In genomic region chr6:5295612-5296011, GRCh38 we compare ENCODE assay signal across 24 cellular contexts.
"Had no signal": no experiment of that assay in that cellular context is flagged by ENCODE, and none has a peak within 500 bp of the region (broad histone marks: within the 10 kb centered on the region; RNA-seq: fewer than 3 reads in every experiment).

No MANE protein-coding gene starts in this region.

- ATAC-seq: activated CD4-positive, CD25-positive, alpha-beta regulatory T cell treated with anti-CD3 and anti-CD28 coated beads, Interleukin-2, amount 50 U/mL, for 24 hours; activated naive CD4-positive, alpha-beta T cell treated with anti-CD3 and anti-CD28 coated beads, Interleukin-2, amount 50 U/mL, for 72 hours; body of pancreas; foreskin keratinocyte; left ventricle myocardium superior; pancreas; psoas muscle; T-cell had no signal

- H3K4me3 Mint-ChIP-seq: activated CD4-positive, alpha-beta memory T cell treated with anti-CD3 and anti-CD28 coated beads, Interleukin-2, amount 10 ng/mL, durations not matched to agents 7 days and 5 days; activated CD4-positive, alpha-beta T cell treated with anti-CD3 and anti-CD28 coated beads, Interleukin-2, amount 10 ng/mL, durations not matched to agents 24 days and 14 days; activated T-helper 1 cell treated with anti-CD3 and anti-CD28 coated beads, Interleukin-12 subunit alpha, Interleukin-12 subunit beta, Interleukin-2, Interleukin-4 antibody, amounts not matched to agents 30 ng/mL and 10 ng/mL and 1 ng/mL, durations not matched to agents 14 hours and 24 hours and 36 hours; nephron; stimulated activated naive CD8-positive, alpha-beta T cell treated with anti-CD3 and anti-CD28 coated beads, Interleukin-15, Interleukin-2, amounts not matched to agents 100 ng/mL and 50 ng/mL, for 24 hours; T-cell; T-helper 2 cell treated with Interferon-gamma antibody and Interleukin-4, amounts not matched to agents 5 μg/mL and 100 μg/mL, for 36 hours had no signal

- H3K27me3 ChIP-seq: body of pancreas, foreskin keratinocyte, pancreas, right atrium auricular region, spleen, thyroid gland, upper lobe of right lung had no signal

- H3K9me3 ChIP-seq: body of pancreas, pancreas, psoas muscle, right atrium auricular region, spleen, thyroid gland, upper lobe of right lung had no signal

- DNase-seq: activated CD4-positive, alpha-beta memory T cell treated with anti-CD3 and anti-CD28 coated beads, Interleukin-2, amount 10 ng/mL, durations not matched to agents 7 days and 5 days; activated CD4-positive, alpha-beta T cell treated with anti-CD3 and anti-CD28 coated beads, Interleukin-2, amount 10 ng/mL, durations not matched to agents 24 days and 14 days; activated gamma-delta T cell treated with Interleukin-2 at 50 U/mL for 16 hours; body of pancreas; caudate nucleus; effector memory CD4-positive, alpha-beta T cell; foreskin keratinocyte; left ventricle myocardium superior; pancreas; psoas muscle; spleen; stimulated activated CD4-positive, alpha-beta T cell treated with anti-CD3 and anti-CD28 coated beads, Interleukin-4, amount 100 ng/mL, for 24 hours; substantia nigra; T-cell; thyroid gland; upper lobe of right lung had no signal

- H3K27ac Mint-ChIP-seq: activated CD4-positive, alpha-beta memory T cell treated with anti-CD3 and anti-CD28 coated beads, Interleukin-2, amount 10 ng/mL, durations not matched to agents 7 days and 5 days; activated CD4-positive, alpha-beta T cell treated with anti-CD3 and anti-CD28 coated beads, Interleukin-2, amount 10 ng/mL, durations not matched to agents 24 days and 14 days; nephron; T-cell had no signal

- H3K4me3 ChIP-seq: body of pancreas, pancreas, psoas muscle, right atrium auricular region, spleen, thyroid gland, upper lobe of right lung had no signal

- H3K9me3 Mint-ChIP-seq: activated CD4-positive, alpha-beta memory T cell treated with anti-CD3 and anti-CD28 coated beads, Interleukin-2, amount 10 ng/mL, durations not matched to agents 7 days and 5 days; activated CD4-positive, alpha-beta T cell treated with anti-CD3 and anti-CD28 coated beads, Interleukin-2, amount 10 ng/mL, durations not matched to agents 24 days and 14 days; activated T-helper 1 cell treated with anti-CD3 and anti-CD28 coated beads, Interleukin-12 subunit alpha, Interleukin-12 subunit beta, Interleukin-2, Interleukin-4 antibody, amounts not matched to agents 30 ng/mL and 10 ng/mL and 1 ng/mL, durations not matched to agents 14 hours and 24 hours and 36 hours; nephron; stimulated activated naive CD8-positive, alpha-beta T cell treated with anti-CD3 and anti-CD28 coated beads, Interleukin-15, Interleukin-2, amounts not matched to agents 100 ng/mL and 50 ng/mL, for 24 hours; T-cell; T-helper 2 cell treated with Interferon-gamma antibody and Interleukin-4, amounts not matched to agents 5 μg/mL and 100 μg/mL, for 36 hours had no signal

- H3K4me1 ChIP-seq: foreskin keratinocyte had no signal

- H3K27me3 Mint-ChIP-seq: activated CD4-positive, alpha-beta memory T cell treated with anti-CD3 and anti-CD28 coated beads, Interleukin-2, amount 10 ng/mL, durations not matched to agents 7 days and 5 days; activated CD4-positive, alpha-beta T cell treated with anti-CD3 and anti-CD28 coated beads, Interleukin-2, amount 10 ng/mL, durations not matched to agents 24 days and 14 days; stimulated activated naive CD8-positive, alpha-beta T cell treated with anti-CD3 and anti-CD28 coated beads, Interleukin-15, Interleukin-2, amounts not matched to agents 100 ng/mL and 50 ng/mL, for 24 hours; T-cell had no signal

- H3K27ac ChIP-seq: body of pancreas, foreskin keratinocyte, pancreas, psoas muscle, right atrium auricular region, thyroid gland, upper lobe of right lung, VCaP had no signal

- H3K36me3 ChIP-seq: pancreas, right atrium auricular region, thyroid gland, upper lobe of right lung had no signal
